22 cellular contexts compared by ENCODE assay signal in the genomic region with DNA sequence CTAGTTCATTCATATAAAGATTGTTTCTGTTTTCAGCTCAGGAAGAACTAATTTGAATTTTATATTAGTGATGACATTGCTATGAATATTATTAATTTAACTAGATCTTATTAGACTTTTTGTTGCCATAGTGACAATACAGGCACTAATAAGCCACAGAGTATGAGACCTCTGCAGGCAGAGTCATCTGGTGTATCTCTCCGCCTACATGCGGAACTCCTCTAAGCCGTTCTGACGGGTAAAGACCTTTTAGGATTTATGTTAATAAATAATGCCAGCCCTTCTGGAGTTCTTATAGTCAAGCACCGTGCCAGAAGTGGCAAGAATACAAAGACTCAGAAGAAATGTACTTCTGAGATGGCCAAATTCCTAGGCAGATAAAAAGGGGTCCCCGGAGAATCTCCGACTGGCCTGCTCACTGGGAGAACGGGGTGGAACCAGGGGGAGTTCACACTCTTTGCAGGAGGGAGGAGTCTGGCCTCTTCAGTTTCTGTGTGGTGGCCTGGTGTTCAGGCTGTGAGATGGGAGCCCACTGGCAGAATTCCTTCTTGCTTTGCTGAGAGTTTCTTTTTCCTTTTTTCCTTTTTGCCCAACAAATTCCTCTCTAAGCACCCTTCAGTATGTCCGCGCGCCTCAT.
DNase-seq lines count a peak whose midpoint lies in the region; ATAC-seq, FAIRE-seq and TF ChIP-seq lines count a peak whose summit lies in the region.
"Had no signal": no experiment of that assay in that cellular context is flagged by ENCODE, and none has a peak within 500 bp of the region (broad histone marks: within the 10 kb centered on the region; RNA-seq: fewer than 3 reads in every experiment).

No MANE protein-coding gene starts in this region.

- POLR2A ChIA-PET in MCF 10A (lab: Yijun Ruan, JAX), result no interaction called here

- CTCF ChIA-PET in MCF 10A (lab: Yijun Ruan, JAX), result interaction anchor here (0.6 kb wide), 1 partner anchor 28 kb away, joined by 3 read pairs; no protein-coding TSS in a partner anchor
- CTCF ChIA-PET in mammary epithelial cell (lab: Charles Lee; ENCODE audit: low non-redundant PET), result interaction anchor here (0.6 kb wide), 1 partner anchor 779 kb away, joined by 3 read pairs; no protein-coding TSS in a partner anchor

- DNase-seq in MCF 10A (ENCODE audit: unreplicated experiment) (no peak), mammary epithelial cell (no peak), amniotic epithelial cell (ENCODE audit: low read depth) (peak; percentile 79), right cardiac atrium (peak in 1 of 3 donors; percentile 24), testis (peak; percentile 31), H4 (ENCODE audit: low spot score) (no peak), frontal cortex (ENCODE audit: low spot score in 2 of 2) (no peak)
- DNase-seq in activated CD4-positive, CD25-positive, alpha-beta regulatory T cell treated with anti-CD3 and anti-CD28 coated beads, Interleukin-2, amount 50 U/mL, for 72 hours, result no peak
- DNase-seq: activated CD4-positive, alpha-beta T cell treated with anti-CD3 and anti-CD28 coated beads, Interleukin-2, amount 50 U/mL, for 48 hours; activated gamma-delta T cell treated with Interleukin-2 at 50 U/mL for 16 hours; amniotic stem cell; dorsolateral prefrontal cortex; foreskin melanocyte; MV-4-11; NCI-H1694 treated with DMSO at 0.1 percent for 48 hours; NCI-H226; PC-9; WERI-Rb-1 had no signal

- no peak overlapping the region for H3K9ac ChIP-seq in mammary epithelial cell (ENCODE audit: insufficient read depth, low read length)

- BruUV-seq in MCF 10A (replicated peaks; lab: Mats Ljungman, UMichigan), result no TSS peak
- no TSS peak for BruUV-seq in mammary epithelial cell (replicated peaks; lab: Mats Ljungman, UMichigan)

- WGBS in mammary epithelial cell (ENCODE audit: low coverage, missing lambda C conversion rate), result 65% methylated on average over 8 of the region's 11 CpGs
- WGBS in right cardiac atrium, result 68% methylated on average over 11 of the region's 11 CpGs
- 16 to 26% methylated on average over 11 of the region's 11 CpGs for WGBS in testis, 2 donors

- no peaks in the 10 kb centered on the region for H3K36me3 Mint-ChIP-seq in MCF 10A (ENCODE audit: insufficient read depth, unreplicated experiment)

- no peaks in the 10 kb centered on the region for H3K27me3 Mint-ChIP-seq in MCF 10A (ENCODE audit: insufficient read depth, unreplicated experiment)

- in situ Hi-C loops in mammary epithelial cell (cut with MboI; ENCODE audit: low sequenced_read_pairs in 2 of 2), result no loop called here

- TF ChIP-seq CTCF in MCF 10A (IDR thresholded peaks at IDR 0.05; ENCODE audit: unreplicated experiment), result no peak
- no peak for TF ChIP-seq CTCF in mammary epithelial cell (conservative IDR thresholded peaks at IDR 0.05 in 1 of 2, IDR thresholded peaks at IDR 0.05 in 1 of 2; ENCODE audit: extremely low read depth in 1 of 2, insufficient read depth in 1 of 2, low read depth in 1 of 2, low read length in 2 of 2)
- TF ChIP-seq CTCF in testis (IDR thresholded peaks at IDR 0.05), result no peak

- peaks cover 7% of the 10 kb centered on the region for H3K4me1 Mint-ChIP-seq in MCF 10A (ENCODE audit: insufficient read depth, unreplicated experiment)
- H3K4me1 Mint-ChIP-seq: neural crest cell had no signal

- H2AFZ ChIP-seq in mammary epithelial cell (ENCODE audit: low read depth, low read length), result no peak overlapping the region
- H2AFZ ChIP-seq: PC-9 had no signal

- H3K4me3 ChIP-seq in mammary epithelial cell (replicated peaks in 1 of 3; ENCODE audit: insufficient read depth in 1 of 3, low read depth in 2 of 3, low read length in 3 of 3) (no peak overlapping the region), right cardiac atrium (ENCODE audit: low read length) (peak overlapping the region; percentile 15), testis (no peak overlapping the region)
- H3K4me3 ChIP-seq: cardiac muscle cell, dorsolateral prefrontal cortex, PC-9, prostate gland had no signal

- no peaks in the 10 kb centered on the region for H3K9me3 Mint-ChIP-seq in MCF 10A (ENCODE audit: unreplicated experiment)
- H3K9me3 Mint-ChIP-seq: neural crest cell had no signal

- no peaks in the 10 kb centered on the region for H4K20me1 ChIP-seq in mammary epithelial cell (ENCODE audit: insufficient read depth, low read length)

- H3K36me3 ChIP-seq in mammary epithelial cell (ENCODE audit: insufficient read depth, low read length), result no peaks in the 10 kb centered on the region
- no peaks in the 10 kb centered on the region for H3K36me3 ChIP-seq in testis (ENCODE audit: low read depth, missing control alignments)
- H3K36me3 ChIP-seq: cardiac muscle cell, prostate gland, WERI-Rb-1 had no signal

- no peak overlapping the region for H3K4me3 Mint-ChIP-seq in MCF 10A (ENCODE audit: unreplicated experiment)
- H3K4me3 Mint-ChIP-seq: neural crest cell had no signal

- no peak for TF ChIP-seq POLR2A in testis (IDR thresholded peaks at IDR 0.05)

- H3K4me1 ChIP-seq in mammary epithelial cell (ENCODE audit: insufficient read depth, low read length), result no peaks in the 10 kb centered on the region
- H3K4me1 ChIP-seq in right cardiac atrium (ENCODE audit: control insufficient read depth, insufficient read depth, low read length), result no peaks in the 10 kb centered on the region
- H3K4me1 ChIP-seq in testis, result no peaks in the 10 kb centered on the region
- H3K4me1 ChIP-seq: prostate gland had no signal

- H3K27ac ChIP-seq in mammary epithelial cell (ENCODE audit: insufficient read depth, low read depth, low read length), result no peak overlapping the region
- no peak overlapping the region for H3K27ac ChIP-seq in right cardiac atrium (ENCODE audit: low read length)
- no peak overlapping the region for H3K27ac ChIP-seq in testis
- H3K27ac ChIP-seq: cardiac muscle cell, dorsolateral prefrontal cortex, PC-9, prostate gland, WERI-Rb-1 had no signal

- FAIRE-seq in frontal cortex (lab: Jason Lieb, UNC), result no peak
- FAIRE-seq: A204.1 had no signal

- peak in 1 of 2 donors; percentile 81 for ATAC-seq in right cardiac atrium

- H3K27ac Mint-ChIP-seq in MCF 10A (ENCODE audit: low read depth, unreplicated experiment), result peak overlapping the region; percentile 47

- intact Hi-C loops in MCF 10A (cut with micrococcal nuclease), result no loop called here
- intact Hi-C loops in mammary epithelial cell (cut with micrococcal nuclease), result no loop called here
- intact Hi-C loops in right cardiac atrium (cut with DNase I), result no loop called here
- intact Hi-C loops in testis (cut with DNase I; ENCODE audit: low total_unique reads), result no loop called here

- H3K79me2 ChIP-seq in mammary epithelial cell (ENCODE audit: insufficient read depth, low read length), result no peaks in the 10 kb centered on the region

- no peaks in the 10 kb centered on the region for H3K9me3 ChIP-seq in mammary epithelial cell (replicated peaks; ENCODE audit: insufficient read depth, low read length)
- H3K9me3 ChIP-seq in right cardiac atrium (ENCODE audit: control insufficient read depth, low read length), result no peaks in the 10 kb centered on the region
- no peaks in the 10 kb centered on the region for H3K9me3 ChIP-seq in testis
- H3K9me3 ChIP-seq: prostate gland had no signal

- dilution Hi-C loops in mammary epithelial cell (cut with HindIII; ENCODE audit: low sequenced_read_pairs), result no loop called here

- H3K4me2 ChIP-seq in mammary epithelial cell (ENCODE audit: insufficient read depth, low read depth, low read length), result no peak overlapping the region
- H3K4me2 ChIP-seq: PC-9 had no signal

- H3K27me3 ChIP-seq in mammary epithelial cell (ENCODE audit: insufficient read depth, low read length) (no peaks in the 10 kb centered on the region), right cardiac atrium (ENCODE audit: control insufficient read depth, insufficient read depth) (no peaks in the 10 kb centered on the region), testis (no peaks in the 10 kb centered on the region)
- H3K27me3 ChIP-seq: cardiac muscle cell, dorsolateral prefrontal cortex had no signal

Comparison
In these comparisons a context has a peak if more than half of its experiments do, and no peak if none do; other contexts are left out.
1. DNase-seq: peak in amniotic epithelial cell (single experiment) and testis (single experiment); none in MCF 10A (single experiment), mammary epithelial cell (single experiment), H4 (single experiment), activated CD4-positive, CD25-positive, alpha-beta regulatory T cell treated with anti-CD3 and anti-CD28 coated beads, Interleukin-2, amount 50 U/mL, for 72 hours (single experiment) and frontal cortex (0 of 2).